ENCODE assay signal across 8 cellular contexts in the genomic region with DNA sequence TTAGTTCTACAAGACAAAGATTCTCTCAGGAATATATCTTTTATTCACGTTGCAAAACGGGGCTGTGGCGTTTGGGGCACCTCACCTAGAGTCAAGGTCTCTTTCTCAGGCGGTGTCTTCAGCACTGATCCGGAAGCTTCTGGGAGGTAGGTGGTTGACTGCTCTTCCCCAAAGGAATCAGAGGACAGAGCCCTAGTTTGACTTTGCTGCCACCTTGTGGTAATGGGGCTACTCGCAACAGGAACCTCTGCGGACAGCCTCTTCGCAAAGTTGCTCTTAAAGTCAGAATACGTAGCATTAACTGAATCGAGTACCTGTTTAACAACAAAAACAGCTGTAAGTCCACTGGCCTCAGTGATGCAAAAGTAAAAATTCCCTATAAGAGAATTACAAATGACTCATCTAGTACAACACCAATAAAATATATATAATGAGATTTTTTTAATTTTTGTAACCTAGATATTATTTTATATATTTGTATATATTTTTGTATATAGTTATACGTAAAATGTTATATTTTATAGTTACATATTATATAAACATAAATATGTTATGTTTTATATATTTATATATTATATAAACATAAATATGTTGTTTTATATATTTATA. TPM values are rescaled to one million over a fixed set of nuclear protein-coding genes. Genes with fewer than 3 reads are reported as not detected.
DNase-seq lines count a peak whose midpoint lies in the region; TF ChIP-seq lines count a peak whose summit lies in the region.

No MANE protein-coding gene starts in this region.

- H3K27ac ChIP-seq in parathyroid adenoma (no peak overlapping the region), transverse colon (no peak overlapping the region)

- TF ChIP-seq CTCF in parathyroid adenoma (IDR thresholded peaks at IDR 0.05): peak; percentile 93
- TF ChIP-seq CTCF in transverse colon (IDR thresholded peaks at IDR 0.05): peak; percentile 71 to 91 (median 87)

- in situ Hi-C loops in SK-MEL-5 (cut with HindIII; ENCODE audit: low pct_unique_long_range_greater_than_20kb, low sequenced_read_pairs) (no loop called here), transverse colon (cut with MboI; ENCODE audit: low pct_ligation_motif_present in 1 of 4, low pct_unique_long_range_greater_than_20kb in 1 of 4, low sequenced_read_pairs in 3 of 4) (loop anchor here in 3 of 4 donors (10.0 to 25.0 kb wide), 2 partner anchors 209 to 242 kb away; no protein-coding TSS in a partner anchor)

- no peaks in the 10 kb centered on the region for H3K79me2 ChIP-seq in parathyroid adenoma

- POLR2A ChIA-PET in HEK293T (lab: Yijun Ruan, JAX): no interaction called here

- TF ChIP-seq POLR2A in transverse colon (IDR thresholded peaks at IDR 0.05): no peak

- no peak overlapping the region for H3K9ac ChIP-seq in parathyroid adenoma

- no peak overlapping the region for H3K4me2 ChIP-seq in parathyroid adenoma (ENCODE audit: low read length)

- intact Hi-C loops in transverse colon (cut with DNase I; ENCODE audit: low total_unique reads): no loop called here

- H3K9me3 ChIP-seq in parathyroid adenoma (ENCODE audit: control insufficient read depth, low read length) (no peaks in the 10 kb centered on the region), transverse colon (no peaks in the 10 kb centered on the region)

- no peak for TF ChIP-seq EP300 in transverse colon (IDR thresholded peaks at IDR 0.05; ENCODE audit: low read depth)

- H3K36me3 ChIP-seq in parathyroid adenoma (ENCODE audit: control insufficient read depth, insufficient read depth, low read length) (no peaks in the 10 kb centered on the region), transverse colon (no peaks in the 10 kb centered on the region)

- no peaks in the 10 kb centered on the region for H3K27me3 ChIP-seq in parathyroid adenoma (ENCODE audit: control insufficient read depth, insufficient read depth, low read length)
- peaks cover 15% of the 10 kb centered on the region for H3K27me3 ChIP-seq in transverse colon

- DNase-seq in EL: peak; percentile 86
- DNase-seq in HEK293T (ENCODE audit: extremely low spot score): peak; percentile 82
- peak; percentile 41 for DNase-seq in NCI-H1105 (lab: John Stamatoyannopoulos, UW)
- DNase-seq in SK-MEL-5 (ENCODE audit: low read depth, low spot score): peak; percentile 92
- peak; percentile 76 for DNase-seq in activated gamma-delta T cell treated with anti-CD3 and anti-CD28 coated beads, Interleukin-2, amount 50 U/mL, for 16 hours (ENCODE audit: low read depth)
- DNase-seq in glomerular endothelial cell (ENCODE audit: extremely low read depth, low read depth, low spot score): peak; percentile 69
- peak; percentile 83 for DNase-seq in transverse colon

- no peak overlapping the region for H2AFZ ChIP-seq in parathyroid adenoma

- 0 to 7% methylated on average over 7 to 11 of the region's 11 CpGs for WGBS in transverse colon (ENCODE audit: low coverage in 1 of 2), 2 donors

- H3K4me1 ChIP-seq in parathyroid adenoma (no peaks in the 10 kb centered on the region), transverse colon (no peaks in the 10 kb centered on the region)

- CTCF ChIA-PET in HEK293T (lab: Yijun Ruan, JAX): interaction anchor here (0.6 to 1.7 kb wide), 4 partner anchors 13 to 241 kb away, joined by 3 to 13 read pairs (median 8); partner anchors contain the start of gene GPX8

- H3K4me3 ChIP-seq in parathyroid adenoma (ENCODE audit: low read depth, low read length): no peak overlapping the region
- no peak overlapping the region for H3K4me3 ChIP-seq in transverse colon

TF ChIP-seq in HEK293T, 16 proteins besides CTCF, POLR2A, EP300 and RAD21:
- TF ChIP-seq TARDBP (IDR thresholded peaks at IDR 0.05) (no peak), FOXK2 (IDR thresholded peaks at IDR 0.05) (no peak)

RNA-seq across cellular contexts. Expression of gene GPX8, which starts 13.3 kb away (rescaled TPM):
- 95.2 and 96.6 TPM in 2 replicates for total RNA-seq in SK-MEL-5 (2014; rRNA removed; shearing (Covaris generic))
- 77.8 and 83.0 TPM in 2 replicates for polyA plus RNA-seq in SK-MEL-5 (2015; cell fraction: cytosol; rRNA removed)
- 34.3 and 56.9 TPM in 2 replicates for polyA plus RNA-seq in SK-MEL-5 (2015; cell fraction: nucleus; rRNA removed)
- total RNA-seq in glomerular endothelial cell (70.8 and 89.8 TPM in 2 replicates), transverse colon (1 to 10 TPM in 3 of 4 donors, not detected in 1; 2.7 to 4.0 (median 3.5) TPM)

RNA-seq across cellular contexts. Expression of gene CDC20B, which starts 26.3 kb away (rescaled TPM):
- 0.21 and 0.35 TPM in 2 replicates for total RNA-seq in SK-MEL-5 (2014; rRNA removed; shearing (Covaris generic))
- 0.02 and 0.09 TPM in 2 replicates for polyA plus RNA-seq in SK-MEL-5 (2015; cell fraction: cytosol; rRNA removed)
- polyA plus RNA-seq in SK-MEL-5 (2015; cell fraction: nucleus; rRNA removed): 0.74 and 1.0 TPM in 2 replicates
- 0.23 TPM in 1 of 2 replicates, not detected in the other for total RNA-seq in glomerular endothelial cell
- not detected for total RNA-seq in transverse colon

RNA-seq across cellular contexts. Expression of gene GZMA, which starts 44.2 kb away (rescaled TPM):
- total RNA-seq in SK-MEL-5 (2014; rRNA removed; shearing (Covaris generic)): not detected in 2 replicates
- not detected in 2 replicates for polyA plus RNA-seq in SK-MEL-5 (2015; cell fraction: cytosol; rRNA removed)
- not detected in 2 replicates for polyA plus RNA-seq in SK-MEL-5 (2015; cell fraction: nucleus; rRNA removed)
- total RNA-seq in glomerular endothelial cell (not detected in 2 replicates), transverse colon (1 to 10 TPM in 2 of 4 donors, not detected in 2; 7.6 to 8.3 TPM)

Comparison
In these comparisons a context has a peak if more than half of its experiments do, and no peak if none do; other contexts are left out.
1. DNase-seq: peak in every context shown above with its lines; median percentile 92 in SK-MEL-5; 86 in EL; 83 in transverse colon; 82 in HEK293T; 76 in activated gamma-delta T cell treated with anti-CD3 and anti-CD28 coated beads, Interleukin-2, amount 50 U/mL, for 16 hours; 69 in glomerular endothelial cell; 41 in NCI-H1105.
2. RNA of gene GPX8, which starts 13.3 kb away (total RNA-seq): 95.2 to 96.6 TPM in SK-MEL-5 and 70.8 to 89.8 TPM in glomerular endothelial cell; 2.7 to 4.0 TPM in transverse colon; every median in the first group is over 10 times any median in the second.